Comparison of ENCODE assay signal across 14 cellular contexts in genomic region chr17:40452074-40452787, GRCh38. TPM values are rescaled to one million over a fixed set of nuclear protein-coding genes. Genes with fewer than 3 reads are reported as not detected.
A peak's percentile ranks its signal among the peaks of the same experiment; 100 is the strongest.
DNase-seq lines count a peak whose midpoint lies in the region; ATAC-seq and TF ChIP-seq lines count a peak whose summit lies in the region.
"Had no signal": no experiment of that assay in that cellular context is flagged by ENCODE, and none has a peak within 500 bp of the region (broad histone marks: within the 10 kb centered on the region; RNA-seq: fewer than 3 reads in every experiment).

No MANE protein-coding gene starts in this region.

- peaks cover 49 to 65% of the 10 kb centered on the region in 2 donors for H3K4me1 ChIP-seq in left lung
- peaks cover 40 to 74% of the 10 kb centered on the region in 2 donors for H3K4me1 ChIP-seq in thoracic aorta (ENCODE audit: control insufficient read depth in 1 of 2, low read depth in 2 of 2)

- no peak for TF ChIP-seq CTCF in activated CD8-positive, alpha-beta T cell treated with anti-CD3 and anti-CD28 coated beads for 36 hours (IDR thresholded peaks at IDR 0.05)
- TF ChIP-seq CTCF in left lung (IDR thresholded peaks at IDR 0.05) (no peak), thoracic aorta (IDR thresholded peaks at IDR 0.05) (no peak)

- POLR2A ChIA-PET in activated CD8-positive, alpha-beta T cell treated with anti-CD3 and anti-CD28 coated beads for 36 hours (lab: Charles Lee) = interaction anchor here (0.7 kb wide), 1 partner anchor 24 kb away, joined by 3 read pairs; no protein-coding TSS in a partner anchor
- POLR2A ChIA-PET in activated CD8-positive, alpha-beta T cell treated with anti-CD3 and anti-CD28 coated beads, Interleukin-2, amount 10 ng/mL, durations not matched to agents 7 days and 5 days (lab: Charles Lee) = interaction anchor here (0.7 to 0.9 kb wide), 2 partner anchors 34 to 60 kb away, joined by 3 to 4 read pairs; partner anchors contain the start of gene TOP2A

- peak; percentile 71 for ATAC-seq in activated CD8-positive, alpha-beta T cell treated with anti-CD3 and anti-CD28 coated beads for 36 hours
- no peak for ATAC-seq in activated CD8-positive, alpha-beta T cell treated with anti-CD3 and anti-CD28 coated beads, Interleukin-2, amount 10 ng/mL, durations not matched to agents 7 days and 5 days
- peak; percentile 17 for ATAC-seq in left lung
- ATAC-seq in thoracic aorta (ENCODE audit: insufficient number of reproducible peaks, low FRiP score, low read depth) = peak; percentile 68
- ATAC-seq in HG03460 (IDR thresholded peaks at IDR 0.05; ENCODE audit: unreplicated experiment) = no peak
- ATAC-seq: natural killer cell; stimulated activated memory B cell treated with anti-CD40 and anti-IgM and Interleukin-4, amounts not matched to agents 10 μg/mL and 1 μg/mL and 100 μg/mL, for 72 hours had no signal

- intact Hi-C loops in activated CD8-positive, alpha-beta T cell treated with anti-CD3 and anti-CD28 coated beads for 36 hours (cut with micrococcal nuclease) = no loop called here
- intact Hi-C loops in left lung (cut with DNase I) = no loop called here

- H3K27ac ChIP-seq in left lung (peak overlapping the region; percentile 40 to 65), thoracic aorta (peak overlapping the region; percentile 78 to 81)
- H3K27ac ChIP-seq: VCaP had no signal

- no peaks in the 10 kb centered on the region for H3K36me3 Mint-ChIP-seq in activated CD8-positive, alpha-beta T cell treated with anti-CD3 and anti-CD28 coated beads for 36 hours (ENCODE audit: low read depth)
- peaks cover 18% of the 10 kb centered on the region for H3K36me3 Mint-ChIP-seq in activated CD8-positive, alpha-beta T cell treated with anti-CD3 and anti-CD28 coated beads, Interleukin-2, amount 10 ng/mL, durations not matched to agents 7 days and 5 days (ENCODE audit: low read depth)
- H3K36me3 Mint-ChIP-seq: natural killer cell; stimulated activated memory B cell treated with anti-CD40 and anti-IgM and Interleukin-4, amounts not matched to agents 10 μg/mL and 1 μg/mL and 100 μg/mL, for 72 hours had no signal

- peak; percentile 49 for DNase-seq in activated CD8-positive, alpha-beta T cell treated with anti-CD3 and anti-CD28 coated beads for 36 hours
- DNase-seq in activated CD8-positive, alpha-beta T cell treated with anti-CD3 and anti-CD28 coated beads, Interleukin-2, amount 10 ng/mL, durations not matched to agents 7 days and 5 days = no peak
- DNase-seq in astrocyte of the hippocampus (ENCODE audit: low read depth, low spot score) (peak; percentile 78), left lung (no peak), thoracic aorta (ENCODE audit: low spot score) (peak; percentile 44), NCI-H345 (lab: John Stamatoyannopoulos, UW) (no peak), cerebellum (ENCODE audit: low spot score) (no peak)
- DNase-seq: CD4-positive, alpha-beta T cell; effector memory CD4-positive, alpha-beta T cell; natural killer cell; NCI-H1930 had no signal

- H3K36me3 ChIP-seq in left lung (peaks cover 3 to 49% of the 10 kb centered on the region in 2 donors), thoracic aorta (no peaks in the 10 kb centered on the region)

- no peak overlapping the region for H3K27ac Mint-ChIP-seq in activated CD8-positive, alpha-beta T cell treated with anti-CD3 and anti-CD28 coated beads for 36 hours
- H3K27ac Mint-ChIP-seq in activated CD8-positive, alpha-beta T cell treated with anti-CD3 and anti-CD28 coated beads, Interleukin-2, amount 10 ng/mL, durations not matched to agents 7 days and 5 days = no peak overlapping the region
- H3K27ac Mint-ChIP-seq: CD4-positive, alpha-beta T cell; natural killer cell; stimulated activated memory B cell treated with anti-CD40 and anti-IgM and Interleukin-4, amounts not matched to agents 10 μg/mL and 1 μg/mL and 100 μg/mL, for 72 hours had no signal

- H3K4me3 ChIP-seq in left lung = no peak overlapping the region
- no peak overlapping the region for H3K4me3 ChIP-seq in thoracic aorta

- H3K27me3 ChIP-seq in left lung = no peaks in the 10 kb centered on the region
- no peaks in the 10 kb centered on the region for H3K27me3 ChIP-seq in thoracic aorta (replicated peaks; ENCODE audit: insufficient read depth)

- no peak overlapping the region for H3K4me3 Mint-ChIP-seq in activated CD8-positive, alpha-beta T cell treated with anti-CD3 and anti-CD28 coated beads for 36 hours
- no peak overlapping the region for H3K4me3 Mint-ChIP-seq in activated CD8-positive, alpha-beta T cell treated with anti-CD3 and anti-CD28 coated beads, Interleukin-2, amount 10 ng/mL, durations not matched to agents 7 days and 5 days
- H3K4me3 Mint-ChIP-seq: CD4-positive, alpha-beta T cell; natural killer cell; stimulated activated memory B cell treated with anti-CD40 and anti-IgM and Interleukin-4, amounts not matched to agents 10 μg/mL and 1 μg/mL and 100 μg/mL, for 72 hours had no signal

- H3K9me3 ChIP-seq in left lung = no peaks in the 10 kb centered on the region
- H3K9me3 ChIP-seq in thoracic aorta = no peaks in the 10 kb centered on the region

- H3K27me3 Mint-ChIP-seq in activated CD8-positive, alpha-beta T cell treated with anti-CD3 and anti-CD28 coated beads for 36 hours = peaks cover 1% of the 10 kb centered on the region
- H3K27me3 Mint-ChIP-seq in activated CD8-positive, alpha-beta T cell treated with anti-CD3 and anti-CD28 coated beads, Interleukin-2, amount 10 ng/mL, durations not matched to agents 7 days and 5 days (ENCODE audit: low read depth) = no peaks in the 10 kb centered on the region
- H3K27me3 Mint-ChIP-seq: CD4-positive, alpha-beta T cell; stimulated activated memory B cell treated with anti-CD40 and anti-IgM and Interleukin-4, amounts not matched to agents 10 μg/mL and 1 μg/mL and 100 μg/mL, for 72 hours had no signal

- peaks cover 11% of the 10 kb centered on the region for H3K4me1 Mint-ChIP-seq in activated CD8-positive, alpha-beta T cell treated with anti-CD3 and anti-CD28 coated beads for 36 hours (ENCODE audit: low read depth)
- peaks cover 24% of the 10 kb centered on the region for H3K4me1 Mint-ChIP-seq in activated CD8-positive, alpha-beta T cell treated with anti-CD3 and anti-CD28 coated beads, Interleukin-2, amount 10 ng/mL, durations not matched to agents 7 days and 5 days (ENCODE audit: low read depth)
- H3K4me1 Mint-ChIP-seq: stimulated activated memory B cell treated with anti-CD40 and anti-IgM and Interleukin-4, amounts not matched to agents 10 μg/mL and 1 μg/mL and 100 μg/mL, for 72 hours had no signal

- no peaks in the 10 kb centered on the region for H3K9me3 Mint-ChIP-seq in activated CD8-positive, alpha-beta T cell treated with anti-CD3 and anti-CD28 coated beads for 36 hours
- H3K9me3 Mint-ChIP-seq in activated CD8-positive, alpha-beta T cell treated with anti-CD3 and anti-CD28 coated beads, Interleukin-2, amount 10 ng/mL, durations not matched to agents 7 days and 5 days (ENCODE audit: insufficient read depth) = no peaks in the 10 kb centered on the region
- H3K9me3 Mint-ChIP-seq: CD4-positive, alpha-beta T cell; natural killer cell; stimulated activated memory B cell treated with anti-CD40 and anti-IgM and Interleukin-4, amounts not matched to agents 10 μg/mL and 1 μg/mL and 100 μg/mL, for 72 hours had no signal

- CTCF ChIA-PET in activated CD8-positive, alpha-beta T cell treated with anti-CD3 and anti-CD28 coated beads for 36 hours (lab: Charles Lee) = interaction anchor here (0.8 to 7.0 kb wide), 4 partner anchors 9 to 90 kb away, joined by 3 to 34 read pairs (median 4); no protein-coding TSS in a partner anchor
- CTCF ChIA-PET in activated CD8-positive, alpha-beta T cell treated with anti-CD3 and anti-CD28 coated beads, Interleukin-2, amount 10 ng/mL, durations not matched to agents 7 days and 5 days (lab: Charles Lee) = interaction anchor here (0.7 to 6.7 kb wide), 3 partner anchors 24 to 80 kb away, joined by 3 to 50 read pairs (median 7); no protein-coding TSS in a partner anchor

RNA-seq across cellular contexts. Expression of gene IGFBP4, which starts 9.0 kb away (rescaled TPM):
- total RNA-seq in activated CD8-positive, alpha-beta T cell treated with anti-CD3 and anti-CD28 coated beads for 36 hours = 10 to 100 TPM; 10.7 to 11.6 TPM
- total RNA-seq in activated CD8-positive, alpha-beta T cell treated with anti-CD3 and anti-CD28 coated beads, Interleukin-2, amount 10 ng/mL, durations not matched to agents 7 days and 5 days = 10 to 100 TPM; 28.7 to 28.9 TPM
- total RNA-seq in left lung (100 to 1,000 TPM; 333 to 407 TPM), thoracic aorta (100 to 1,000 TPM; 177 to 310 TPM), cerebellum (14.5 TPM)

RNA-seq across cellular contexts. Expression of gene TOP2A, which starts 34.5 kb away (rescaled TPM):
- 100 to 1,000 TPM; 273 to 280 TPM for total RNA-seq in activated CD8-positive, alpha-beta T cell treated with anti-CD3 and anti-CD28 coated beads for 36 hours
- total RNA-seq in activated CD8-positive, alpha-beta T cell treated with anti-CD3 and anti-CD28 coated beads, Interleukin-2, amount 10 ng/mL, durations not matched to agents 7 days and 5 days = 100 to 1,000 TPM; 517 to 567 TPM
- total RNA-seq in left lung (10 to 100 TPM; 18.1 to 40.0 TPM), thoracic aorta (1 to 10 TPM in 1 of 2 donors, under 1 TPM in 1; 0.81 to 8.5 TPM), cerebellum (58.3 TPM)

RNA-seq across cellular contexts. Expression of gene TNS4, which starts 49.2 kb away (rescaled TPM):
- total RNA-seq in activated CD8-positive, alpha-beta T cell treated with anti-CD3 and anti-CD28 coated beads for 36 hours = 1 to 10 TPM; 5.8 to 6.3 TPM
- 1 to 10 TPM; 8.4 to 9.0 TPM for total RNA-seq in activated CD8-positive, alpha-beta T cell treated with anti-CD3 and anti-CD28 coated beads, Interleukin-2, amount 10 ng/mL, durations not matched to agents 7 days and 5 days
- 1 to 10 TPM in 1 of 2 donors, under 1 TPM in 1; 0.23 to 1.6 TPM for total RNA-seq in left lung
- under 1 TPM; 0.14 to 0.78 TPM for total RNA-seq in thoracic aorta
- total RNA-seq in cerebellum = not detected

Comparison
In these comparisons a context has a peak if more than half of its experiments do, and no peak if none do; other contexts are left out.
1. ATAC-seq: peak in activated CD8-positive, alpha-beta T cell treated with anti-CD3 and anti-CD28 coated beads for 36 hours (single experiment), left lung (single experiment) and thoracic aorta (single experiment); none in activated CD8-positive, alpha-beta T cell treated with anti-CD3 and anti-CD28 coated beads, Interleukin-2, amount 10 ng/mL, durations not matched to agents 7 days and 5 days (single experiment) and HG03460 (single experiment).
2. DNase-seq: peak in activated CD8-positive, alpha-beta T cell treated with anti-CD3 and anti-CD28 coated beads for 36 hours (single experiment), astrocyte of the hippocampus (single experiment) and thoracic aorta (single experiment); none in activated CD8-positive, alpha-beta T cell treated with anti-CD3 and anti-CD28 coated beads, Interleukin-2, amount 10 ng/mL, durations not matched to agents 7 days and 5 days (single experiment), left lung (0 of 2), NCI-H345 (single experiment) and cerebellum (single experiment).
3. RNA of gene IGFBP4, which starts 9.0 kb away (total RNA-seq): 333 to 407 TPM in left lung and 177 to 310 TPM in thoracic aorta; 28.7 to 28.9 TPM in activated CD8-positive, alpha-beta T cell treated with anti-CD3 and anti-CD28 coated beads, Interleukin-2, amount 10 ng/mL, durations not matched to agents 7 days and 5 days, 14.5 TPM in cerebellum (single experiment) and 10.7 to 11.6 TPM in activated CD8-positive, alpha-beta T cell treated with anti-CD3 and anti-CD28 coated beads for 36 hours; every median in the first group is over 4 times any median in the second.